8 cellular contexts compared by ENCODE assay signal in genomic region chr9:76459691-76460635, GRCh38. TPM values are rescaled to one million over a fixed set of nuclear protein-coding genes. Genes with fewer than 3 reads are reported as not detected.
DNase-seq lines count a peak whose midpoint lies in the region; ATAC-seq, FAIRE-seq and TF ChIP-seq lines count a peak whose summit lies in the region.

No MANE protein-coding gene starts in this region.

- H3K4me1 ChIP-seq in mesendoderm (ENCODE audit: control insufficient read depth, low read depth, low read length), result peaks cover 7% of the 10 kb centered on the region

- H2AK5ac ChIP-seq in mesendoderm (ENCODE audit: low read length), result no peak overlapping the region

- peaks cover 29% of the 10 kb centered on the region for H3K79me2 ChIP-seq in mesendoderm (ENCODE audit: control insufficient read depth, insufficient read depth, low read length)

- peak overlapping the region; percentile 88 for H3K4ac ChIP-seq in mesendoderm (ENCODE audit: low read depth, low read length)

- DNase-seq in EH (ENCODE audit: low read depth) (peak; percentile 68), KBM-7 (peak; percentile 70), epidermal melanocyte (ENCODE audit: insufficient read length, low spot score) (peak; percentile 43), mesendoderm (peak; percentile 93), urothelium cell line (ENCODE audit: low spot score) (peak; percentile 58)

- no peaks in the 10 kb centered on the region for H3K36me3 ChIP-seq in mesendoderm (ENCODE audit: control insufficient read depth, insufficient read depth, low read length)

- peak overlapping the region; percentile 83 for H3K56ac ChIP-seq in mesendoderm (ENCODE audit: low read length)

- peak overlapping the region; percentile 3 for H2BK120ac ChIP-seq in mesendoderm (ENCODE audit: low read depth, low read length)

- no peak overlapping the region for H3K23ac ChIP-seq in mesendoderm (ENCODE audit: low read length)

- ATAC-seq in SK-N-SH treated with all-trans-retinoic acid at 6 μM for 48 hours (peak; percentile 57), HG02798 (IDR thresholded peaks at IDR 0.05; ENCODE audit: poor library complexity, unreplicated experiment) (no peak)

- H4K5ac ChIP-seq in mesendoderm (ENCODE audit: low read length), result no peak overlapping the region

- in situ Hi-C loops in KBM-7 (cut with MboI; ENCODE audit: low pct_unique_long_range_greater_than_20kb, low sequenced_read_pairs), result no loop called here

- H3K27me3 ChIP-seq in mesendoderm (ENCODE audit: insufficient read depth, low read length, poor library complexity), result no peaks in the 10 kb centered on the region

- H3K4me3 ChIP-seq in mesendoderm (ENCODE audit: low read length), result peak overlapping the region; percentile 94

- FAIRE-seq in urothelium cell line (lab: Jason Lieb, UNC), result no peak

- H2BK5ac ChIP-seq in mesendoderm (ENCODE audit: low read length), result peak overlapping the region; percentile 93

- peak overlapping the region; percentile 85 for H3K18ac ChIP-seq in mesendoderm (ENCODE audit: low read length)

- TF ChIP-seq CTCF in 22Rv1 (IDR thresholded peaks at IDR 0.05), result peak; percentile 63

- peak overlapping the region; percentile 99 for H3K9ac ChIP-seq in mesendoderm (ENCODE audit: low read length)

- WGBS in mesendoderm (ENCODE audit: extremely low coverage, insufficient coverage, low lambda C conversion rate), result no CpG with 5 or more reads among the region's 32 CpGs

- H3K27ac ChIP-seq in 22Rv1 (peak overlapping the region; percentile 58), mesendoderm (ENCODE audit: low read depth, low read length) (peak overlapping the region; percentile 76)

- H3K79me1 ChIP-seq in mesendoderm (ENCODE audit: low read length), result peaks cover 15% of the 10 kb centered on the region

- H2BK15ac ChIP-seq in mesendoderm (replicated peaks; ENCODE audit: low read depth), result no peak overlapping the region

- no peak overlapping the region for H4K8ac ChIP-seq in mesendoderm (ENCODE audit: low read depth, low read length)

- peak overlapping the region; percentile 52 for H3K4me2 ChIP-seq in mesendoderm (ENCODE audit: low read length)

TF ChIP-seq in SK-N-SH treated with all-trans-retinoic acid at 6 μM for 48 hours, 23 proteins besides CTCF, POLR2A, EP300 and RAD21:
- TF ChIP-seq TCF4 (CRISPR knock-in tag; IDR thresholded peaks at IDR 0.05; ENCODE audit: borderline replicate concordance) (no peak), RARB (CRISPR knock-in tag; IDR thresholded peaks at IDR 0.05) (no peak), POU6F1 (CRISPR knock-in tag; IDR thresholded peaks at IDR 0.05; ENCODE audit: borderline replicate concordance, low read depth) (no peak), ZFP3 (CRISPR knock-in tag; IDR thresholded peaks at IDR 0.05) (no peak), OSR1 (CRISPR knock-in tag; IDR thresholded peaks at IDR 0.05) (no peak), ZNF70 (CRISPR knock-in tag; IDR thresholded peaks at IDR 0.05) (no peak), ESRRG (CRISPR knock-in tag; IDR thresholded peaks at IDR 0.05) (no peak), ISL1 (CRISPR knock-in tag; IDR thresholded peaks at IDR 0.05) (no peak), PPARA (CRISPR knock-in tag; IDR thresholded peaks at IDR 0.05; ENCODE audit: borderline replicate concordance) (no peak), ZC3H10 (CRISPR knock-in tag; IDR thresholded peaks at IDR 0.05) (no peak), ZFP30 (CRISPR knock-in tag; IDR thresholded peaks at IDR 0.05) (no peak)
- TF ChIP-seq, protein P1, sequence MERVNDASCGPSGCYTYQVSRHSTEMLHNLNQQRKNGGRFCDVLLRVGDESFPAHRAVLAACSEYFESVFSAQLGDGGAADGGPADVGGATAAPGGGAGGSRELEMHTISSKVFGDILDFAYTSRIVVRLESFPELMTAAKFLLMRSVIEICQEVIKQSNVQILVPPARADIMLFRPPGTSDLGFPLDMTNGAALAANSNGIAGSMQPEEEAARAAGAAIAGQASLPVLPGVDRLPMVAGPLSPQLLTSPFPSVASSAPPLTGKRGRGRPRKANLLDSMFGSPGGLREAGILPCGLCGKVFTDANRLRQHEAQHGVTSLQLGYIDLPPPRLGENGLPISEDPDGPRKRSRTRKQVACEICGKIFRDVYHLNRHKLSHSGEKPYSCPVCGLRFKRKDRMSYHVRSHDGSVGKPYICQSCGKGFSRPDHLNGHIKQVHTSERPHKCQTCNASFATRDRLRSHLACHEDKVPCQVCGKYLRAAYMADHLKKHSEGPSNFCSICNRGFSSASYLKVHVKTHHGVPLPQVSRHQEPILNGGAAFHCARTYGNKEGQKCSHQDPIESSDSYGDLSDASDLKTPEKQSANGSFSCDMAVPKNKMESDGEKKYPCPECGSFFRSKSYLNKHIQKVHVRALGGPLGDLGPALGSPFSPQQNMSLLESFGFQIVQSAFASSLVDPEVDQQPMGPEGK (CRISPR knock-in tag; IDR thresholded peaks at IDR 0.05; ENCODE audit: borderline replicate concordance), result no peak
- TF ChIP-seq, protein P2, sequence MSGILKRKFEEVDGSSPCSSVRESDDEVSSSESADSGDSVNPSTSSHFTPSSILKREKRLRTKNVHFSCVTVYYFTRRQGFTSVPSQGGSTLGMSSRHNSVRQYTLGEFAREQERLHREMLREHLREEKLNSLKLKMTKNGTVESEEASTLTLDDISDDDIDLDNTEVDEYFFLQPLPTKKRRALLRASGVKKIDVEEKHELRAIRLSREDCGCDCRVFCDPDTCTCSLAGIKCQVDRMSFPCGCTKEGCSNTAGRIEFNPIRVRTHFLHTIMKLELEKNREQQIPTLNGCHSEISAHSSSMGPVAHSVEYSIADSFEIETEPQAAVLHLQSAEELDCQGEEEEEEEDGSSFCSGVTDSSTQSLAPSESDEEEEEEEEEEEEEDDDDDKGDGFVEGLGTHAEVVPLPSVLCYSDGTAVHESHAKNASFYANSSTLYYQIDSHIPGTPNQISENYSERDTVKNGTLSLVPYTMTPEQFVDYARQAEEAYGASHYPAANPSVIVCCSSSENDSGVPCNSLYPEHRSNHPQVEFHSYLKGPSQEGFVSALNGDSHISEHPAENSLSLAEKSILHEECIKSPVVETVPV (CRISPR knock-in tag; IDR thresholded peaks at IDR 0.05), result no peak

RNA-seq across cellular contexts. Expression of gene GCNT1, which starts 1.0 kb away (rescaled TPM):
- polyA plus RNA-seq in mesendoderm (2013, experiment 1 of 2), result 53.3 TPM
- polyA plus RNA-seq in mesendoderm (2013, experiment 2 of 2), result 49.0 TPM

Comparison
In these comparisons a context has a peak if more than half of its experiments do, and no peak if none do; other contexts are left out.
1. DNase-seq: peak in every context shown above with its lines; median percentile 93 in mesendoderm; 70 in KBM-7; 68 in EH; 58 in urothelium cell line; 43 in epidermal melanocyte.